In genomic region chr1:153617677-153618076, GRCh38 we compare ENCODE assay signal across 1 cellular context.
TF ChIP-seq lines count a peak whose summit lies in the region.

No MANE protein-coding gene starts in this region.

TF ChIP-seq in WTC11, 78 proteins besides CTCF, POLR2A, EP300 and RAD21:
- TF ChIP-seq HMGXB4 (CRISPR knock-in tag; IDR thresholded peaks at IDR 0.05) (no peak), ZNF425 (CRISPR knock-in tag; conservative IDR thresholded peaks at IDR 0.05) (no peak), PRRX2 (CRISPR knock-in tag; IDR thresholded peaks at IDR 0.05) (0 out of 2 replicates have a peak, but pooled peaks have one; percentile 47), ZSCAN18 (CRISPR knock-in tag; IDR thresholded peaks at IDR 0.05) (no peak), ZNF671 (CRISPR knock-in tag; IDR thresholded peaks at IDR 0.05) (no peak), PRDM15 (CRISPR knock-in tag; IDR thresholded peaks at IDR 0.05) (no peak), USF2 (CRISPR knock-in tag; IDR thresholded peaks at IDR 0.05) (no peak), ELF4 (CRISPR knock-in tag; IDR thresholded peaks at IDR 0.05; ENCODE audit: low read depth) (no peak), TEAD1 (CRISPR knock-in tag; IDR thresholded peaks at IDR 0.05) (no peak)
